8 cellular contexts compared by ENCODE assay signal in the genomic region with DNA sequence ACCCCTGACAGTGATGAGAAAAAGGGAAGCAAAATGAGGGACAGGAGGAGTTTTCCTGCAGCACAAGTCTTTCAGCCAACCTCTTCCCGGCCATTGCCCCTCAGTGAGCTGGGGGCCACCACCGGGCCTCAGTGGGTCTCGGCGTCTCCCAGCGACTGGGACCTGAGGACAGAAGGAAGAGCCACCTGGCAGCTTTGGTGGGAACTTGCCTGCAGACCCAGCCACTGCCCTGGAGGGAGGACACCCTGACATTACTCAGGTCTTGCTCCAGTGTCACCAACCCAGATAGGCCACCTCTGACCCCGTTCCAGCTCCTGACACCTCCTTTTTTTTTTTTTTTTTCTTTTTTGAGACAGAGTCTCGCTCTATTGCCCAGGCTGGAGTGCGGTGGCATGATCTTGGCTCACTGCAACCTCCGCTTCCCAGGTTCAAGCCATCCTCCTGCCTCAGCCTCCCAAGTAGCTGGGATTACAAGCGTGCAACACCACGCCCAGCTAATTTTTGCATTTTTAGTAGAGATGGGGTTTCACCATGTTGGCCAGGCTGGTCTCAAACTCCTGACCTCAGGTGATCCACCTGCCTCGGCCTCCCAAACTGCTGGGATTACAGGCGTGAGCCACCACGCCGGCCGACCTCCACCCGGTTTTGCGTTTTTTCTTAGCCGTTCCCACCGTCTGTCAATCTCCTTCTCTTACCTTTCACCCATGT.
DNase-seq lines count a peak whose midpoint lies in the region; ATAC-seq and TF ChIP-seq lines count a peak whose summit lies in the region.
"Not testable (repeated sequence)": the region's sequence is repeated elsewhere in the genome, so short reads cannot be mapped to it uniquely, and the experiment has no call there.

No MANE protein-coding gene starts in this region.

- H3K4me1 ChIP-seq in neuronal stem cell (ENCODE audit: control insufficient read depth in 2 of 2, insufficient read depth in 1 of 2, low read depth in 1 of 2, low read length in 2 of 2) (peaks cover 9 to 41% of the 10 kb centered on the region in 2 donors), transverse colon (peaks cover 0 to 11% (median 3%) of the 10 kb centered on the region in 4 donors)

- intact Hi-C loops in CD14-positive monocyte (cut with micrococcal nuclease); sciatic nerve (cut with DNase I); transverse colon (cut with DNase I; ENCODE audit: low total_unique reads): not testable (repeated sequence)

- not testable (repeated sequence) for H3K4me3 ChIP-seq in neuronal stem cell (ENCODE audit: low read length in 2 of 2); transverse colon

- no CpG with 5 or more reads among the region's 20 CpGs for WGBS in neuronal stem cell (ENCODE audit: extremely low coverage in 2 of 2, insufficient read length in 2 of 2, insufficient replicate concordance in 1 of 2), 2 donors
- WGBS in transverse colon (ENCODE audit: low coverage in 1 of 2), 2 donors: 94% methylated on average over 20 of the region's 20 CpGs; no CpG with 5 or more reads in 1 of the 2 donors

- peak overlapping the region; percentile 78 for H2BK12ac ChIP-seq in neuronal stem cell (ENCODE audit: low read length)

- H3K4me1 Mint-ChIP-seq in CD14-positive monocyte (peaks cover 27% of the 10 kb centered on the region), brain (peaks cover 40% of the 10 kb centered on the region)
- H3K4me1 Mint-ChIP-seq in natural killer cell treated with Interleukin-12 subunit alpha and Interleukin-12 subunit beta and Interleukin-15 and Interleukin-18, amount 100 ng/mL, for 72 hours (ENCODE audit: low read depth in 2 of 2): not testable (repeated sequence)

- DNase-seq in CD14-positive monocyte (ENCODE audit: low spot score): peak; percentile 25
- not testable (repeated sequence) for DNase-seq in RWPE1 (ENCODE audit: low spot score); neuronal stem cell (ENCODE audit: low spot score)
- peak; percentile 40 for DNase-seq in left lobe of liver (ENCODE audit: low spot score)
- DNase-seq in natural killer cell treated with Interleukin-12 subunit alpha and Interleukin-12 subunit beta and Interleukin-15 and Interleukin-18, amount 100 ng/mL, for 72 hours (ENCODE audit: low spot score): peak; percentile 41
- DNase-seq in sciatic nerve (ENCODE audit: low spot score): peak; percentile 50
- peak; percentile 3 for DNase-seq in transverse colon

- peak overlapping the region; percentile 60 for H3K4ac ChIP-seq in neuronal stem cell (ENCODE audit: low read length)

- not testable (repeated sequence) for H2BK120ac ChIP-seq in neuronal stem cell (ENCODE audit: low read depth, low read length)

- H4K8ac ChIP-seq in neuronal stem cell (ENCODE audit: low read depth, low read length): not testable (repeated sequence)

- TF ChIP-seq CTCF in CD14-positive monocyte (IDR thresholded peaks at IDR 0.05); RWPE1 (conservative IDR thresholded peaks at IDR 0.05; ENCODE audit: low read depth); brain (conservative IDR thresholded peaks at IDR 0.05); transverse colon (IDR thresholded peaks at IDR 0.05): not testable (repeated sequence)

- H3K27ac Mint-ChIP-seq in CD14-positive monocyte (peak overlapping the region in 1 of 7 donors; percentile 56), brain (peak overlapping the region in 3 of 5 experiments; percentile 36 to 51 (median 50))
- not testable (repeated sequence) for H3K27ac Mint-ChIP-seq in natural killer cell treated with Interleukin-12 subunit alpha and Interleukin-12 subunit beta and Interleukin-15 and Interleukin-18, amount 100 ng/mL, for 72 hours

- POLR2A ChIA-PET in RWPE1 (lab: Yijun Ruan, JAX; ENCODE audit: low non-redundant PET): not testable (repeated sequence)

- H3K4me2 ChIP-seq in neuronal stem cell (ENCODE audit: insufficient read depth, low read length, poor library complexity, severe bottlenecking): not testable (repeated sequence)

- not testable (repeated sequence) for H3K27me3 ChIP-seq in neuronal stem cell (ENCODE audit: control insufficient read depth in 3 of 3, insufficient read depth in 3 of 3, low read depth in 1 of 3, low read length in 3 of 3); transverse colon

- not testable (repeated sequence) for H3K79me1 ChIP-seq in neuronal stem cell (ENCODE audit: low read depth, low read length)

- H2BK5ac ChIP-seq in neuronal stem cell (ENCODE audit: low read length): not testable (repeated sequence)

- not testable (repeated sequence) for H3K36me3 ChIP-seq in neuronal stem cell (replicated peaks in 1 of 2; ENCODE audit: control insufficient read depth in 2 of 2, insufficient read depth in 2 of 2, low read length in 2 of 2); transverse colon

- H4K91ac ChIP-seq in neuronal stem cell (ENCODE audit: low read depth, low read length, poor library complexity): not testable (repeated sequence)

- not testable (repeated sequence) for H3K9me3 ChIP-seq in neuronal stem cell (replicated peaks in 1 of 2; ENCODE audit: control insufficient read depth in 2 of 2, insufficient read depth in 1 of 2, low read depth in 1 of 2, low read length in 2 of 2); transverse colon

- in situ Hi-C loops in transverse colon (cut with MboI; ENCODE audit: low pct_ligation_motif_present in 1 of 4, low pct_unique_long_range_greater_than_20kb in 1 of 4, low sequenced_read_pairs in 3 of 4): not testable (repeated sequence)

- not testable (repeated sequence) for H3K23ac ChIP-seq in neuronal stem cell (ENCODE audit: low read depth, low read length, poor library complexity)

- H2AFZ ChIP-seq in neuronal stem cell (ENCODE audit: low read length): not testable (repeated sequence)

- peak overlapping the region; percentile 60 for H2BK15ac ChIP-seq in neuronal stem cell (ENCODE audit: low read length)

- H3K27ac ChIP-seq in RWPE1 (peak overlapping the region; percentile 100), neuronal stem cell (replicated peaks; ENCODE audit: low read length) (peak overlapping the region; percentile 99)
- not testable (repeated sequence) for H3K27ac ChIP-seq in transverse colon

- not testable (repeated sequence) for H3K9ac ChIP-seq in neuronal stem cell (ENCODE audit: low read depth, low read length, poor library complexity)

- TF ChIP-seq POLR2A in transverse colon (IDR thresholded peaks at IDR 0.05): not testable (repeated sequence)

- H3K36me3 Mint-ChIP-seq in CD14-positive monocyte; natural killer cell treated with Interleukin-12 subunit alpha and Interleukin-12 subunit beta and Interleukin-15 and Interleukin-18, amount 100 ng/mL, for 72 hours: not testable (repeated sequence)
- H3K36me3 Mint-ChIP-seq in brain: peaks cover 13% of the 10 kb centered on the region

- not testable (repeated sequence) for H3K9me3 Mint-ChIP-seq in CD14-positive monocyte; natural killer cell treated with Interleukin-12 subunit alpha and Interleukin-12 subunit beta and Interleukin-15 and Interleukin-18, amount 100 ng/mL, for 72 hours
- H3K9me3 Mint-ChIP-seq in brain: peaks cover 13 to 18% (median 17%) of the 10 kb centered on the region in 5 experiments

- peak overlapping the region; percentile 66 for H3K18ac ChIP-seq in neuronal stem cell (ENCODE audit: low read length)

- H3K14ac ChIP-seq in neuronal stem cell (ENCODE audit: low read length): not testable (repeated sequence)

- TF ChIP-seq EP300 in transverse colon (IDR thresholded peaks at IDR 0.05; ENCODE audit: low read depth): not testable (repeated sequence)

- not testable (repeated sequence) for H3K4me3 Mint-ChIP-seq in CD14-positive monocyte; brain; natural killer cell treated with Interleukin-12 subunit alpha and Interleukin-12 subunit beta and Interleukin-15 and Interleukin-18, amount 100 ng/mL, for 72 hours

- not testable (repeated sequence) for H3K27me3 Mint-ChIP-seq in CD14-positive monocyte (ENCODE audit: low read depth in 3 of 3); brain; natural killer cell treated with Interleukin-12 subunit alpha and Interleukin-12 subunit beta and Interleukin-15 and Interleukin-18, amount 100 ng/mL, for 72 hours

- peak overlapping the region; percentile 83 for H2AK5ac ChIP-seq in neuronal stem cell (ENCODE audit: low read depth, low read length)

- ATAC-seq in left lobe of liver; natural killer cell treated with Interleukin-12 subunit alpha and Interleukin-12 subunit beta and Interleukin-15 and Interleukin-18, amount 100 ng/mL, for 72 hours; sciatic nerve: not testable (repeated sequence)

- CTCF ChIA-PET in RWPE1 (lab: Yijun Ruan, JAX): interaction anchor here (0.6 kb wide), 1 partner anchor 36 kb away, joined by 3 read pairs; no protein-coding TSS in a partner anchor
